ENCODE assay signal across 9 cellular contexts in genomic region chr20:34415079-34415478, GRCh38. TPM values are rescaled to one million over a fixed set of nuclear protein-coding genes. Genes with fewer than 3 reads are reported as not detected.
DNase-seq lines count a peak whose midpoint lies in the region; ATAC-seq and TF ChIP-seq lines count a peak whose summit lies in the region.
"Had no signal": no experiment of that assay in that cellular context is flagged by ENCODE, and none has a peak within 500 bp of the region (broad histone marks: within the 10 kb centered on the region; RNA-seq: fewer than 3 reads in every experiment).

No MANE protein-coding gene starts in this region.

- no peak for TF ChIP-seq CTCF in IMR-90 (conservative IDR thresholded peaks at IDR 0.05; ENCODE audit: low read depth, low read length)

- no peak overlapping the region for H3K4me3 ChIP-seq in IMR-90 (ENCODE audit: insufficient read depth, low read depth, low read length)

- H2BK5ac ChIP-seq in IMR-90 (ENCODE audit: low read depth, low read length, poor library complexity, severe bottlenecking): no peak overlapping the region

- H3K4me1 ChIP-seq in IMR-90 (ENCODE audit: control insufficient read depth, insufficient read depth, low read length): peaks cover 6% of the 10 kb centered on the region

- dilution Hi-C loops in IMR-90 (cut with HindIII; ENCODE audit: low sequenced_read_pairs, unreplicated experiment): no loop called here

- no peak overlapping the region for H2BK15ac ChIP-seq in IMR-90 (ENCODE audit: low read depth, low read length)

- no peak overlapping the region for H4K91ac ChIP-seq in IMR-90 (ENCODE audit: insufficient read depth, low read depth, low read length)

- H4K5ac ChIP-seq in IMR-90 (ENCODE audit: low read depth, low read length): peak overlapping the region; percentile 27; the same call in 1 of the 2 replicates

- H3K27ac ChIP-seq in IMR-90 (ENCODE audit: insufficient read depth, low read length): no peak overlapping the region

- CTCF ChIA-PET in IMR-90 (lab: Yijun Ruan, JAX): interaction anchor here (1.4 kb wide), 1 partner anchor 102 kb away, joined by 6 read pairs; no protein-coding TSS in a partner anchor

- H3K4me1 Mint-ChIP-seq in activated naive CD4-positive, alpha-beta T cell treated with anti-CD3 and anti-CD28 coated beads, Interleukin-2, amount 50 U/mL, for 24 hours: peaks cover 29% of the 10 kb centered on the region
- H3K4me1 Mint-ChIP-seq in activated naive CD8-positive, alpha-beta T cell treated with anti-CD3 and anti-CD28 coated beads, Interleukin-2, amount 50 U/mL, for 24 hours: peaks cover 22% of the 10 kb centered on the region
- peaks cover 33% of the 10 kb centered on the region for H3K4me1 Mint-ChIP-seq in stimulated activated memory B cell treated with anti-CD40 and anti-IgM and Interleukin-4, amounts not matched to agents 10 μg/mL and 1 μg/mL and 100 μg/mL, for 72 hours

- H3K4me2 ChIP-seq in IMR-90 (ENCODE audit: low read depth, low read length): no peak overlapping the region

- H3K4ac ChIP-seq in IMR-90 (ENCODE audit: low read depth, low read length): no peak overlapping the region

- H3K23ac ChIP-seq in IMR-90 (ENCODE audit: low read depth, low read length): no peak overlapping the region

- H3K9me3 ChIP-seq in IMR-90 (ENCODE audit: control insufficient read depth, insufficient read depth, low read length): no peaks in the 10 kb centered on the region

- no peak overlapping the region for H2AK5ac ChIP-seq in IMR-90 (ENCODE audit: low read depth, low read length)

- in situ Hi-C loops in IMR-90 (cut with MboI; ENCODE audit: low sequenced_read_pairs) (no loop called here), ACHN (cut with HindIII; ENCODE audit: low pct_ligation_motif_present, low pct_unique_long_range_greater_than_20kb, low sequenced_read_pairs) (no loop called here)

- H3K27me3 Mint-ChIP-seq in activated naive CD4-positive, alpha-beta T cell treated with anti-CD3 and anti-CD28 coated beads, Interleukin-2, amount 50 U/mL, for 24 hours: no peaks in the 10 kb centered on the region
- no peaks in the 10 kb centered on the region for H3K27me3 Mint-ChIP-seq in activated naive CD8-positive, alpha-beta T cell treated with anti-CD3 and anti-CD28 coated beads, Interleukin-2, amount 50 U/mL, for 24 hours
- H3K27me3 Mint-ChIP-seq in stimulated activated memory B cell treated with anti-CD40 and anti-IgM and Interleukin-4, amounts not matched to agents 10 μg/mL and 1 μg/mL and 100 μg/mL, for 72 hours: no peaks in the 10 kb centered on the region

- no peak for TF ChIP-seq POLR2A in IMR-90 (IDR thresholded peaks at IDR 0.05; ENCODE audit: low read depth, low read length)

- H3K18ac ChIP-seq in IMR-90 (ENCODE audit: low read depth, low read length): no peak overlapping the region

- H3K79me1 ChIP-seq in IMR-90 (ENCODE audit: low read depth in 1 of 2, low read length in 2 of 2): peaks cover 21 to 62% of the 10 kb centered on the region in 2 experiments

- no peak overlapping the region for H3K14ac ChIP-seq in IMR-90 (replicated peaks; ENCODE audit: low read depth, low read length)

- no peak for DNase-seq in activated naive CD4-positive, alpha-beta T cell treated with Interleukin-2 at 50 U/mL for 16 hours
- DNase-seq in IMR-90 (no peak), foreskin melanocyte (no peak), ACHN (no peak)
- DNase-seq in activated naive CD8-positive, alpha-beta T cell treated with anti-CD3 and anti-CD28 coated beads, Interleukin-2, amount 50 U/mL, for 24 hours: no peak
- DNase-seq: NCI-H748 treated with DMSO at 0.1 percent for 48 hours had no signal

- no peak overlapping the region for H2BK120ac ChIP-seq in IMR-90 (ENCODE audit: low read depth, low read length)

- H3K27me3 ChIP-seq in IMR-90 (ENCODE audit: control insufficient read depth, insufficient read depth, low read length): no peaks in the 10 kb centered on the region

- peaks cover 27% of the 10 kb centered on the region for H4K20me1 ChIP-seq in IMR-90 (ENCODE audit: insufficient read depth, low read length)

- peaks cover 33% of the 10 kb centered on the region for H3K36me3 ChIP-seq in IMR-90 (ENCODE audit: control insufficient read depth, insufficient read depth, low read length)

- POLR2A ChIA-PET in IMR-90 (lab: Charles Lee; ENCODE audit: unreplicated experiment): no interaction called here

- WGBS in IMR-90 (ENCODE audit: extremely low coverage in 2 of 2, insufficient read length in 1 of 2), 2 experiments: no CpG with 5 or more reads among the region's 3 CpGs

- ATAC-seq in IMR-90 (ENCODE audit: low read depth): no peak
- no peak for ATAC-seq in activated naive CD8-positive, alpha-beta T cell treated with anti-CD3 and anti-CD28 coated beads, Interleukin-2, amount 50 U/mL, for 24 hours
- peak; percentile 58 for ATAC-seq in stimulated activated memory B cell treated with anti-CD40 and anti-IgM and Interleukin-4, amounts not matched to agents 10 μg/mL and 1 μg/mL and 100 μg/mL, for 72 hours
- no peak for ATAC-seq in HG02840 (IDR thresholded peaks at IDR 0.05; ENCODE audit: low FRiP score, unreplicated experiment)

- TF ChIP-seq RAD21 in IMR-90 (IDR thresholded peaks at IDR 0.05; ENCODE audit: low read length): no peak

- H3K9me3 Mint-ChIP-seq in activated naive CD4-positive, alpha-beta T cell treated with anti-CD3 and anti-CD28 coated beads, Interleukin-2, amount 50 U/mL, for 24 hours: no peaks in the 10 kb centered on the region
- no peaks in the 10 kb centered on the region for H3K9me3 Mint-ChIP-seq in activated naive CD8-positive, alpha-beta T cell treated with anti-CD3 and anti-CD28 coated beads, Interleukin-2, amount 50 U/mL, for 24 hours
- H3K9me3 Mint-ChIP-seq in stimulated activated memory B cell treated with anti-CD40 and anti-IgM and Interleukin-4, amounts not matched to agents 10 μg/mL and 1 μg/mL and 100 μg/mL, for 72 hours: no peaks in the 10 kb centered on the region

- H2AK9ac ChIP-seq in IMR-90 (replicated peaks; ENCODE audit: low read depth, low read length, poor library complexity): no peak overlapping the region

- H2BK20ac ChIP-seq in IMR-90 (ENCODE audit: low read depth, low read length): no peak overlapping the region

- H3K56ac ChIP-seq in IMR-90 (ENCODE audit: extremely low read depth, insufficient read depth, low read length): no peak overlapping the region

- H3K4me3 Mint-ChIP-seq in activated naive CD4-positive, alpha-beta T cell treated with anti-CD3 and anti-CD28 coated beads, Interleukin-2, amount 50 U/mL, for 24 hours: no peak overlapping the region
- H3K4me3 Mint-ChIP-seq in activated naive CD8-positive, alpha-beta T cell treated with anti-CD3 and anti-CD28 coated beads, Interleukin-2, amount 50 U/mL, for 24 hours: no peak overlapping the region
- peak overlapping the region; percentile 49 for H3K4me3 Mint-ChIP-seq in stimulated activated memory B cell treated with anti-CD40 and anti-IgM and Interleukin-4, amounts not matched to agents 10 μg/mL and 1 μg/mL and 100 μg/mL, for 72 hours

- H3K27ac Mint-ChIP-seq in activated naive CD4-positive, alpha-beta T cell treated with anti-CD3 and anti-CD28 coated beads, Interleukin-2, amount 50 U/mL, for 24 hours: peak overlapping the region; percentile 69
- H3K27ac Mint-ChIP-seq in activated naive CD8-positive, alpha-beta T cell treated with anti-CD3 and anti-CD28 coated beads, Interleukin-2, amount 50 U/mL, for 24 hours: peak overlapping the region; percentile 68
- H3K27ac Mint-ChIP-seq in stimulated activated memory B cell treated with anti-CD40 and anti-IgM and Interleukin-4, amounts not matched to agents 10 μg/mL and 1 μg/mL and 100 μg/mL, for 72 hours: peak overlapping the region; percentile 77

- intact Hi-C loops in IMR-90 (cut with micrococcal nuclease): no loop called here

- no peaks in the 10 kb centered on the region; the same call in none of the 2 replicates for H3K9me1 ChIP-seq in IMR-90 (ENCODE audit: insufficient read depth, low read length)

- BruUV-seq in IMR-90 (replicated peaks; lab: Mats Ljungman, UMichigan): no TSS peak

- no peak overlapping the region for H3K9ac ChIP-seq in IMR-90 (ENCODE audit: low read depth, low read length)

- peaks cover 11% of the 10 kb centered on the region for H3K36me3 Mint-ChIP-seq in activated naive CD4-positive, alpha-beta T cell treated with anti-CD3 and anti-CD28 coated beads, Interleukin-2, amount 50 U/mL, for 24 hours
- peaks cover 25% of the 10 kb centered on the region for H3K36me3 Mint-ChIP-seq in activated naive CD8-positive, alpha-beta T cell treated with anti-CD3 and anti-CD28 coated beads, Interleukin-2, amount 50 U/mL, for 24 hours (ENCODE audit: low read depth)
- H3K36me3 Mint-ChIP-seq in stimulated activated memory B cell treated with anti-CD40 and anti-IgM and Interleukin-4, amounts not matched to agents 10 μg/mL and 1 μg/mL and 100 μg/mL, for 72 hours: peaks cover 28% of the 10 kb centered on the region

- no peak overlapping the region for H4K8ac ChIP-seq in IMR-90 (ENCODE audit: low read depth in 2 of 2, low read length in 2 of 2)

- H2AFZ ChIP-seq in IMR-90 (replicated peaks; ENCODE audit: low read length, poor library complexity): no peak overlapping the region

TF ChIP-seq in IMR-90, 13 proteins besides CTCF, POLR2A, EP300 and RAD21 (continues in another document):
- TF ChIP-seq FOS (IDR thresholded peaks at IDR 0.05; ENCODE audit: low read depth, low read length): no peak
- TF ChIP-seq CHD1 (IDR thresholded peaks at IDR 0.05; ENCODE audit: low read depth, low read length): no peak
- no peak for TF ChIP-seq NFE2L2 (IDR thresholded peaks at IDR 0.05; ENCODE audit: low read depth, low read length)
- TF ChIP-seq BHLHE40 (IDR thresholded peaks at IDR 0.05; ENCODE audit: low read depth, low read length): no peak
- no peak for TF ChIP-seq MAFK (IDR thresholded peaks at IDR 0.05; ENCODE audit: low read depth, low read length)
- TF ChIP-seq USF2 (IDR thresholded peaks at IDR 0.05; ENCODE audit: low read depth, low read length): no peak
- no peak for TF ChIP-seq RCOR1 (IDR thresholded peaks at IDR 0.05; ENCODE audit: insufficient replicate concordance, low read length)

RNA-seq across cellular contexts. Expression of gene ITCH, which starts 52.0 kb away (rescaled TPM):
- 94.6 and 103 TPM in 2 replicates for total RNA-seq in IMR-90 (2012; rRNA removed)
- 8.8 and 12.7 TPM in 2 replicates for polyA plus RNA-seq in IMR-90 (2012; rRNA removed)
- 5.0 and 7.6 TPM in 2 replicates for polyA plus RNA-seq in IMR-90 (2012; cell fraction: cytosol; rRNA removed)
- 5.1 and 11.9 TPM in 2 replicates for polyA plus RNA-seq in IMR-90 (2012; cell fraction: nucleus; rRNA removed; ENCODE audit: low replicate concordance)
